28 cellular contexts compared by ENCODE assay signal in genomic region chr6:50966986-50967385, GRCh38.
DNase-seq lines count a peak whose midpoint lies in the region; ATAC-seq and TF ChIP-seq lines count a peak whose summit lies in the region.
"Had no signal": no experiment of that assay in that cellular context is flagged by ENCODE, and none has a peak within 500 bp of the region (broad histone marks: within the 10 kb centered on the region; RNA-seq: fewer than 3 reads in every experiment).

No MANE protein-coding gene starts in this region.

- H3K27me3 ChIP-seq in OCI-LY1 (ENCODE audit: insufficient read depth, low read length): no peaks in the 10 kb centered on the region
- H3K27me3 ChIP-seq in CD8-positive, alpha-beta T cell (ENCODE audit: insufficient read depth, low read length): no peaks in the 10 kb centered on the region
- H3K27me3 ChIP-seq: dorsolateral prefrontal cortex, ovary, SJCRH30 had no signal

- TF ChIP-seq CTCF in OCI-LY1 (IDR thresholded peaks at IDR 0.05; ENCODE audit: low read length): no peak
- no peak for TF ChIP-seq CTCF in CD8-positive, alpha-beta T cell (IDR thresholded peaks at IDR 0.05)

- no peak for DNase-seq in NCI-H748 treated with DMSO at 0.1 percent for 48 hours (lab: John Stamatoyannopoulos, UW)
- no peak for DNase-seq in CD8-positive, alpha-beta T cell
- no peak for DNase-seq in SHP77 treated with DMSO at 0.1 percent for 48 hours (lab: John Stamatoyannopoulos, UW)
- DNase-seq: activated CD4-positive, alpha-beta T cell treated with anti-CD3 and anti-CD28 coated beads, Interleukin-2, amount 50 U/mL, for 1 hour; activated T-cell treated with anti-CD3 and anti-CD28 coated beads, Interleukin-2, amount 50 U/mL, for 48 hours; DMS153; dorsolateral prefrontal cortex; hypothalamus; immature natural killer cell; left colon; mammary epithelial cell; NCI-H1092 treated with DMSO at 0.1 percent for 48 hours; NCI-H187 treated with DMSO at 0.1 percent for 48 hours; NCI-H2171 treated with DMSO at 0.1 percent for 48 hours; NCI-H524; ovary; retina; SJCRH30; small intestine; stimulated activated CD4-positive, alpha-beta T cell treated with anti-CD3 and anti-CD28 coated beads, Interleukin-2, amount 100 ng/mL, for 24 hours; trophoblast cell had no signal

- intact Hi-C loops in CD8-positive, alpha-beta T cell (cut with DNase I, micrococcal nuclease): no loop called here

- H4K20me1 ChIP-seq in OCI-LY1 (ENCODE audit: insufficient read depth, low read length): no peaks in the 10 kb centered on the region

- H3K36me3 ChIP-seq in OCI-LY1 (ENCODE audit: insufficient read depth, low read length): no peaks in the 10 kb centered on the region
- no peaks in the 10 kb centered on the region for H3K36me3 ChIP-seq in CD8-positive, alpha-beta T cell (ENCODE audit: insufficient read depth, low read length)
- H3K36me3 ChIP-seq: ovary, SJCRH30 had no signal

- H3F3A ChIP-seq in OCI-LY1 (ENCODE audit: insufficient read depth, low read length): no peaks in the 10 kb centered on the region

- H3K27me3 Mint-ChIP-seq in CD8-positive, alpha-beta T cell (ENCODE audit: low read depth): no peaks in the 10 kb centered on the region
- H3K27me3 Mint-ChIP-seq: B cell had no signal

- no peaks in the 10 kb centered on the region for H3K9me2 ChIP-seq in OCI-LY1 (ENCODE audit: low read depth, low read length)

- no peak overlapping the region for H3K4me3 ChIP-seq in OCI-LY1 (ENCODE audit: low read depth, low read length, poor library complexity, severe bottlenecking)
- no peak overlapping the region for H3K4me3 ChIP-seq in CD8-positive, alpha-beta T cell (ENCODE audit: low read depth, low read length)
- H3K4me3 ChIP-seq: dorsolateral prefrontal cortex, ovary, SJCRH30 had no signal

- peak overlapping the region; percentile 58 for H3K27ac ChIP-seq in OCI-LY1 (ENCODE audit: low read depth, low read length, poor library complexity, severe bottlenecking)
- no peak overlapping the region for H3K27ac ChIP-seq in CD8-positive, alpha-beta T cell (ENCODE audit: low read depth, low read length)
- H3K27ac ChIP-seq: dorsolateral prefrontal cortex, ovary, SJCRH30 had no signal

- H3K4me2 ChIP-seq in OCI-LY1 (ENCODE audit: low read length): no peak overlapping the region

- no peaks in the 10 kb centered on the region for H3K4me1 Mint-ChIP-seq in CD8-positive, alpha-beta T cell (ENCODE audit: low read depth)
- H3K4me1 Mint-ChIP-seq: immature natural killer cell, WTC11 had no signal

- peaks cover 2% of the 10 kb centered on the region for H3K9me3 Mint-ChIP-seq in CD8-positive, alpha-beta T cell
- H3K9me3 Mint-ChIP-seq: WTC11 had no signal

- H3K79me2 ChIP-seq in OCI-LY1 (ENCODE audit: insufficient read depth, low read length): no peaks in the 10 kb centered on the region

- H3K36me3 Mint-ChIP-seq in CD8-positive, alpha-beta T cell: no peaks in the 10 kb centered on the region
- H3K36me3 Mint-ChIP-seq: immature natural killer cell, WTC11 had no signal

- no peaks in the 10 kb centered on the region for H3K9me3 ChIP-seq in OCI-LY1 (ENCODE audit: low read length)
- no peaks in the 10 kb centered on the region for H3K9me3 ChIP-seq in CD8-positive, alpha-beta T cell (ENCODE audit: low read length)
- H3K9me3 ChIP-seq: ovary, SJCRH30 had no signal

- H3K9ac ChIP-seq in OCI-LY1 (ENCODE audit: low read length): no peak overlapping the region

- ATAC-seq in GM18511 (IDR thresholded peaks at IDR 0.05; ENCODE audit: unreplicated experiment) (peak; percentile 64), GM21529 (IDR thresholded peaks at IDR 0.05; ENCODE audit: unreplicated experiment) (peak; percentile 38), HG03039 (IDR thresholded peaks at IDR 0.05; ENCODE audit: unreplicated experiment) (peak; percentile 43), GM18498 (IDR thresholded peaks at IDR 0.05; ENCODE audit: unreplicated experiment) (no peak)
- no peak for ATAC-seq in CD8-positive, alpha-beta T cell
- ATAC-seq: left colon, WTC11 had no signal

- CTCF ChIA-PET in CD8-positive, alpha-beta T cell (lab: Charles Lee): no interaction called here

- no peak overlapping the region for H2AFZ ChIP-seq in OCI-LY1 (ENCODE audit: low read length)

- H3K27ac Mint-ChIP-seq in CD8-positive, alpha-beta T cell: no peak overlapping the region
- H3K27ac Mint-ChIP-seq: B cell, immature natural killer cell, WTC11 had no signal

- POLR2A ChIA-PET in CD8-positive, alpha-beta T cell (lab: Charles Lee): no interaction called here

- peaks cover 54% of the 10 kb centered on the region for H3K4me1 ChIP-seq in OCI-LY1 (ENCODE audit: insufficient read depth, low read length, severe bottlenecking)
- H3K4me1 ChIP-seq in CD8-positive, alpha-beta T cell (ENCODE audit: insufficient read depth, low read length): no peaks in the 10 kb centered on the region

- no peak overlapping the region for H3K4me3 Mint-ChIP-seq in CD8-positive, alpha-beta T cell
- H3K4me3 Mint-ChIP-seq: B cell, immature natural killer cell, WTC11 had no signal

Comparison
In these comparisons a context has a peak if more than half of its experiments do, and no peak if none do; other contexts are left out.
1. ATAC-seq: peak in GM18511 (single experiment), GM21529 (single experiment) and HG03039 (single experiment); none in GM18498 (single experiment) and CD8-positive, alpha-beta T cell (single experiment).